13 cellular contexts compared by ENCODE assay signal in the genomic region with DNA sequence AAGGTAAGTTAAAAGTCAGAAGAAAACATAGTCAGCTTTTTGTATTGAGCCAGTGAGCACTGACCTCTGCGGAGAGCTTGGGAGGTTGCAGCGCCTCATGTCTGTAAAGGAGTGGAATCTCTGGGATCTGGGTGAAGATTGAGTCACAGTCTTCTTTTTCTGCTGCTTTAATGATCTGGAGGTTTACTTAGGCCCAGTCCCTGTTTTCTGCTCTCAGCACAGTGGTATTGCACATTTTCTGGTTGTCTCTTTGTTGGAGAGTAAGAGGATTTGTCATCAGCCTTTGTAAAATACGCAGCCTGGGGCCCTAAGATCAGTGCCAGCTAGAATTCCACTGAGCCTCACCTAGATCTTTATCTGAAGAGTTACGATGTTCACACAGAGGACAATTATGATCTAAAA. TPM values are rescaled to one million over a fixed set of nuclear protein-coding genes. Genes with fewer than 3 reads are reported as not detected.
DNase-seq lines count a peak whose midpoint lies in the region; ATAC-seq and TF ChIP-seq lines count a peak whose summit lies in the region.
"Had no signal": no experiment of that assay in that cellular context is flagged by ENCODE, and none has a peak within 500 bp of the region (broad histone marks: within the 10 kb centered on the region; RNA-seq: fewer than 3 reads in every experiment).

No MANE protein-coding gene starts in this region.

- no peak overlapping the region for H3K4me3 ChIP-seq in GM23338
- H3K4me3 ChIP-seq in skeletal muscle satellite cell (ENCODE audit: low read length) = no peak overlapping the region
- H3K4me3 ChIP-seq: skin epidermis had no signal

- H3K27me3 Mint-ChIP-seq in GM23338 (ENCODE audit: insufficient read depth, low read depth, poor library complexity) = peaks cover 6% of the 10 kb centered on the region
- H3K27me3 Mint-ChIP-seq: activated CD8-positive, alpha-beta T cell treated with anti-CD3 and anti-CD28 coated beads for 36 hours had no signal

- H3K9me3 ChIP-seq in skeletal muscle satellite cell (replicated peaks; ENCODE audit: low read length) = no peaks in the 10 kb centered on the region

- H3K36me3 ChIP-seq in GM23338 (ENCODE audit: insufficient read depth) = no peaks in the 10 kb centered on the region
- H3K36me3 ChIP-seq in skeletal muscle satellite cell (ENCODE audit: insufficient read depth, low read length) = peaks cover 18% of the 10 kb centered on the region

- no peak overlapping the region; the same call in 1 of the 2 replicates for H3K27ac Mint-ChIP-seq in GM23338
- H3K27ac Mint-ChIP-seq: activated CD8-positive, alpha-beta T cell treated with anti-CD3 and anti-CD28 coated beads for 36 hours; activated naive CD4-positive, alpha-beta T cell treated with anti-CD3 and anti-CD28 coated beads, Interleukin-2, amount 50 U/mL, for 72 hours had no signal

- no peak overlapping the region for H3K4me3 Mint-ChIP-seq in GM23338
- H3K4me3 Mint-ChIP-seq: activated CD8-positive, alpha-beta T cell treated with anti-CD3 and anti-CD28 coated beads for 36 hours had no signal

- intact Hi-C loops in left ventricle myocardium superior (cut with micrococcal nuclease) = no loop called here

- DNase-seq in GM23338 (ENCODE audit: low spot score) = peak; percentile 41
- DNase-seq in fibroblast of peridontal ligament (ENCODE audit: extremely low read depth) = peak; percentile 9
- no peak for DNase-seq in CD1c-positive myeloid dendritic cell (ENCODE audit: extremely low spot score)
- no peak for DNase-seq in left ventricle myocardium superior
- DNase-seq: activated CD8-positive, alpha-beta T cell treated with anti-CD3 and anti-CD28 coated beads for 36 hours; GDM1 had no signal

- H3K9me3 Mint-ChIP-seq in GM23338 = no peaks in the 10 kb centered on the region; the same call in 2 of the 3 replicates
- H3K9me3 Mint-ChIP-seq: activated CD8-positive, alpha-beta T cell treated with anti-CD3 and anti-CD28 coated beads for 36 hours had no signal

- H3K4me2 ChIP-seq in GM23338 (no peak overlapping the region), skeletal muscle satellite cell (ENCODE audit: low read length) (peak overlapping the region; percentile 55)

- no peaks in the 10 kb centered on the region for H3K4me1 ChIP-seq in GM23338 (ENCODE audit: insufficient read depth)
- peaks cover 25% of the 10 kb centered on the region for H3K4me1 ChIP-seq in skeletal muscle satellite cell (ENCODE audit: control insufficient read depth, insufficient read depth, low read length)

- H3K36me3 Mint-ChIP-seq in GM23338 (ENCODE audit: low read depth) = peaks cover under 1% of the 10 kb centered on the region; the same call in 2 of the 3 replicates

- no peaks in the 10 kb centered on the region for H3F3A ChIP-seq in GM23338 (replicated peaks; ENCODE audit: low read depth)

- TF ChIP-seq CTCF in GM23338 (conservative IDR thresholded peaks at IDR 0.05; ENCODE audit: low read depth in 2 of 2) = peak in 1 of 2 experiments; percentile 29; a peak in 1 of 4 replicates

- no peak overlapping the region for H3K9ac ChIP-seq in skeletal muscle satellite cell (ENCODE audit: low read depth, low read length)

- ATAC-seq in GM23338 (peak; percentile 60), SK-N-SH treated with all-trans-retinoic acid at 6 μM for 48 hours (peak; percentile 53), GM18517 (IDR thresholded peaks at IDR 0.05; ENCODE audit: unreplicated experiment) (no peak), left ventricle myocardium superior (no peak)
- ATAC-seq: activated CD8-positive, alpha-beta T cell treated with anti-CD3 and anti-CD28 coated beads for 36 hours; activated naive CD4-positive, alpha-beta T cell treated with anti-CD3 and anti-CD28 coated beads, Interleukin-2, amount 50 U/mL, for 72 hours; HCT116 had no signal

- no peak overlapping the region for H2AFZ ChIP-seq in GM23338

- H3K79me2 ChIP-seq in GM23338 (replicated peaks; ENCODE audit: insufficient read depth) = no peaks in the 10 kb centered on the region

- no peaks in the 10 kb centered on the region for H4K20me1 ChIP-seq in GM23338 (replicated peaks; ENCODE audit: insufficient read depth)

- no peaks in the 10 kb centered on the region for H3K9me2 ChIP-seq in GM23338 (ENCODE audit: insufficient read depth)

- no peaks in the 10 kb centered on the region for H3K4me1 Mint-ChIP-seq in GM23338

- no peak overlapping the region for H3K27ac ChIP-seq in GM23338 (ENCODE audit: low read depth)
- H3K27ac ChIP-seq: skin epidermis had no signal

- H3K27me3 ChIP-seq in GM23338 (ENCODE audit: insufficient read depth) (no peaks in the 10 kb centered on the region), skeletal muscle satellite cell (ENCODE audit: control insufficient read depth, insufficient read depth, low read length) (no peaks in the 10 kb centered on the region)

TF ChIP-seq in GM23338, 12 proteins besides CTCF, POLR2A, EP300 and RAD21 (continues in another document):
- TF ChIP-seq EZH2 (IDR thresholded peaks at IDR 0.05; ENCODE audit: low read depth, unreplicated experiment) (no peak), POLR2AphosphoS5 (IDR thresholded peaks at IDR 0.05; ENCODE audit: low read depth) (no peak)

TF ChIP-seq in SK-N-SH treated with all-trans-retinoic acid at 6 μM for 48 hours, 23 proteins besides CTCF, POLR2A, EP300 and RAD21:
- TF ChIP-seq ISL1 (CRISPR knock-in tag; IDR thresholded peaks at IDR 0.05) (0 out of 2 replicates have a peak, but pooled peaks have one; percentile 25), ZNF70 (CRISPR knock-in tag; IDR thresholded peaks at IDR 0.05) (no peak)

RNA-seq across cellular contexts. Expression of a gene that starts 58.3 kb away (rescaled TPM):
- 0.35 TPM in 1 of 2 replicates, not detected in the other for total RNA-seq in GM23338 (2014; rRNA removed; shearing (Covaris generic))
- polyA plus RNA-seq in GM23338 (2016; fragmentation: Nextera tagmentation; extraction: Ambion mirVana) = not detected in 2 replicates
- total RNA-seq in skeletal muscle satellite cell (2012; rRNA removed) = 0.22 TPM in 1 of 2 replicates, not detected in the other
- not detected for total RNA-seq in left ventricle myocardium superior
- total RNA-seq: activated CD8-positive, alpha-beta T cell treated with anti-CD3 and anti-CD28 coated beads for 36 hours; activated naive CD4-positive, alpha-beta T cell treated with anti-CD3 and anti-CD28 coated beads, Interleukin-2, amount 50 U/mL, for 72 hours; T-helper 2 cell treated with Interferon-gamma antibody and Interleukin-4, amounts not matched to agents 100 ng/mL and 5 ng/mL, for 36 hours had no signal

Comparison
In these comparisons a context has a peak if more than half of its experiments do, and no peak if none do; other contexts are left out.
1. ATAC-seq: peak in GM23338 (single experiment) and SK-N-SH treated with all-trans-retinoic acid at 6 μM for 48 hours (single experiment); none in GM18517 (single experiment) and left ventricle myocardium superior (single experiment).
2. DNase-seq: peak in GM23338 (single experiment) and fibroblast of peridontal ligament (single experiment); none in CD1c-positive myeloid dendritic cell (single experiment) and left ventricle myocardium superior (single experiment).